In genomic region chr3:149608987-149609386, GRCh38 we compare ENCODE assay signal across 29 cellular contexts. TPM values are rescaled to one million over a fixed set of nuclear protein-coding genes. Genes with fewer than 3 reads are reported as not detected.
A peak's percentile ranks its signal among the peaks of the same experiment; 100 is the strongest.
DNase-seq lines count a peak whose midpoint lies in the region; ATAC-seq, FAIRE-seq and TF ChIP-seq lines count a peak whose summit lies in the region.
"Had no signal": no experiment of that assay in that cellular context is flagged by ENCODE, and none has a peak within 500 bp of the region (broad histone marks: within the 10 kb centered on the region; RNA-seq: fewer than 3 reads in every experiment).

No MANE protein-coding gene starts in this region.

- 79% methylated on average over 3 of the region's 3 CpGs for WGBS in A549 (ENCODE audit: missing lambda C conversion rate)

- POLR2A ChIA-PET in A549 (lab: Yijun Ruan, JAX) = interaction anchor here (1.2 to 1.7 kb wide), 2 partner anchors 33 to 49 kb away, joined by 4 read pairs; partner anchors contain the start of gene WWTR1
- POLR2A ChIA-PET in activated CD4-positive, alpha-beta memory T cell treated with anti-CD3 and anti-CD28 coated beads for 36 hours (lab: Charles Lee) = no interaction called here

- peaks cover 83% of the 10 kb centered on the region for H3K4me1 Mint-ChIP-seq in endothelial cell (ENCODE audit: unreplicated experiment)
- H3K4me1 Mint-ChIP-seq in nephron = peaks cover 79% of the 10 kb centered on the region
- H3K4me1 Mint-ChIP-seq in activated CD4-positive, alpha-beta memory T cell treated with anti-CD3 and anti-CD28 coated beads for 36 hours (ENCODE audit: low read depth) = peaks cover 4% of the 10 kb centered on the region
- H3K4me1 Mint-ChIP-seq: natural killer cell had no signal

- H3K36me3 Mint-ChIP-seq in endothelial cell (ENCODE audit: low read depth, unreplicated experiment) (peaks cover 45% of the 10 kb centered on the region), nephron (ENCODE audit: low read depth) (peaks cover 12% of the 10 kb centered on the region)
- no peaks in the 10 kb centered on the region for H3K36me3 Mint-ChIP-seq in activated CD4-positive, alpha-beta memory T cell treated with anti-CD3 and anti-CD28 coated beads for 36 hours
- H3K36me3 Mint-ChIP-seq: activated naive CD8-positive, alpha-beta T cell; natural killer cell had no signal

- no peak overlapping the region for H3K4me3 Mint-ChIP-seq in endothelial cell (ENCODE audit: unreplicated experiment)
- H3K4me3 Mint-ChIP-seq in nephron = no peak overlapping the region
- no peak overlapping the region for H3K4me3 Mint-ChIP-seq in activated CD4-positive, alpha-beta memory T cell treated with anti-CD3 and anti-CD28 coated beads for 36 hours
- H3K4me3 Mint-ChIP-seq: activated naive CD8-positive, alpha-beta T cell; CD4-positive, alpha-beta T cell; effector memory CD8-positive, alpha-beta T cell; natural killer cell had no signal

- no peaks in the 10 kb centered on the region for H3K27me3 ChIP-seq in HAP-1 (ENCODE audit: low read depth)

- no peak for TF ChIP-seq EP300 in A549 (IDR thresholded peaks at IDR 0.05)

- CTCF ChIA-PET in A549 (lab: Yijun Ruan, JAX) = interaction anchor here (1.0 to 3.1 kb wide), 7 partner anchors 11 to 162 kb away, joined by 3 to 10 read pairs (median 4); partner anchors contain the start of gene WWTR1
- CTCF ChIA-PET in activated CD4-positive, alpha-beta memory T cell treated with anti-CD3 and anti-CD28 coated beads for 36 hours (lab: Charles Lee) = no interaction called here

- H3K4me1 ChIP-seq in A549 (peaks cover 99% of the 10 kb centered on the region), HAP-1 (peaks cover 30% of the 10 kb centered on the region)

- no peaks in the 10 kb centered on the region for H3K9me3 ChIP-seq in A549
- no peaks in the 10 kb centered on the region for H3K9me3 ChIP-seq in HAP-1

- no peak for FAIRE-seq in A549 (lab: Jason Lieb, UNC)
- FAIRE-seq: keratinocyte had no signal

- peak overlapping the region; percentile 77 for H3K4me2 ChIP-seq in A549
- H3K4me2 ChIP-seq: PC-9 had no signal

- TF ChIP-seq RAD21 in A549 (conservative IDR thresholded peaks at IDR 0.05 in 1 of 2, IDR thresholded peaks at IDR 0.05 in 1 of 2) = no peak

- TF ChIP-seq POLR2A in A549 (IDR thresholded peaks at IDR 0.05; ENCODE audit: low read length) = no peak

- TF ChIP-seq CTCF in A549 (IDR thresholded peaks at IDR 0.05) = no peak
- TF ChIP-seq CTCF in endothelial cell (IDR thresholded peaks at IDR 0.05; ENCODE audit: unreplicated experiment) = no peak
- no peak for TF ChIP-seq CTCF in nephron (IDR thresholded peaks at IDR 0.05; ENCODE audit: unreplicated experiment in 3 of 3)

- H3K27ac ChIP-seq in A549 = peak overlapping the region; percentile 84 to 89
- H3K27ac ChIP-seq: PC-9 had no signal

- DNase-seq in A549 (ENCODE audit: low read depth in 1 of 2, low spot score in 1 of 2) = no peak
- DNase-seq in endothelial cell (ENCODE audit: low spot score) = no peak
- DNase-seq in activated CD4-positive, alpha-beta memory T cell treated with anti-CD3 and anti-CD28 coated beads for 36 hours = no peak
- no peak for DNase-seq in HAP-1 (ENCODE audit: low spot score in 2 of 2)
- no peak for DNase-seq in inferior parietal cortex (ENCODE audit: extremely low spot score)
- DNase-seq: activated effector memory CD4-positive, alpha-beta T cell treated with Interleukin-2 at 50 U/mL for 16 hours; activated T-cell treated with anti-CD3 and anti-CD28 coated beads, Interleukin-2, amount 50 U/mL, for 1 hour; CD4-positive, alpha-beta T cell; cortex of kidney; effector memory CD8-positive, alpha-beta T cell; glutamatergic neuron; H7; natural killer cell; NCI-H1436 treated with DMSO at 0.1 percent for 48 hours; NCI-H226; NCI-H69; PC-9; SIG-M5; stimulated activated CD4-positive, alpha-beta T cell treated with anti-CD3 and anti-CD28 coated beads, Interleukin-1b, Interleukin-23, amount 100 ng/mL, for 48 hours; stimulated activated naive CD8-positive, alpha-beta T cell treated with anti-CD3 and anti-CD28 coated beads, Interleukin-15, Interleukin-2, amounts not matched to agents 100 U/mL and 50 U/mL, for 24 hours; SW 1271 had no signal

- H3K27ac Mint-ChIP-seq in endothelial cell (ENCODE audit: unreplicated experiment) = peak overlapping the region; percentile 72
- H3K27ac Mint-ChIP-seq in nephron = peak overlapping the region; percentile 32 to 91 (median 86)
- no peak overlapping the region for H3K27ac Mint-ChIP-seq in activated CD4-positive, alpha-beta memory T cell treated with anti-CD3 and anti-CD28 coated beads for 36 hours
- H3K27ac Mint-ChIP-seq: activated naive CD8-positive, alpha-beta T cell; CD4-positive, alpha-beta T cell; effector memory CD8-positive, alpha-beta T cell; natural killer cell had no signal

- H3K27me3 Mint-ChIP-seq in endothelial cell (ENCODE audit: unreplicated experiment) = peaks cover 9% of the 10 kb centered on the region
- H3K27me3 Mint-ChIP-seq in nephron (ENCODE audit: low read depth) = no peaks in the 10 kb centered on the region
- H3K27me3 Mint-ChIP-seq in activated CD4-positive, alpha-beta memory T cell treated with anti-CD3 and anti-CD28 coated beads for 36 hours = peaks cover 2% of the 10 kb centered on the region
- H3K27me3 Mint-ChIP-seq: activated naive CD8-positive, alpha-beta T cell; CD4-positive, alpha-beta T cell; effector memory CD8-positive, alpha-beta T cell had no signal

- H3K36me3 ChIP-seq in HAP-1 (replicated peaks) = no peaks in the 10 kb centered on the region

- H3K4me3 ChIP-seq in A549 (no peak overlapping the region), HAP-1 (no peak overlapping the region)
- H3K4me3 ChIP-seq: lung, PC-9, skin epidermis had no signal

- H3K9me3 Mint-ChIP-seq in endothelial cell (ENCODE audit: unreplicated experiment) (no peaks in the 10 kb centered on the region), nephron (no peaks in the 10 kb centered on the region)
- no peaks in the 10 kb centered on the region for H3K9me3 Mint-ChIP-seq in activated CD4-positive, alpha-beta memory T cell treated with anti-CD3 and anti-CD28 coated beads for 36 hours
- H3K9me3 Mint-ChIP-seq: CD4-positive, alpha-beta T cell; effector memory CD8-positive, alpha-beta T cell; natural killer cell had no signal

- intact Hi-C loops in activated CD4-positive, alpha-beta memory T cell treated with anti-CD3 and anti-CD28 coated beads for 36 hours (cut with micrococcal nuclease) = no loop called here

- no peak for ATAC-seq in A549
- peak; percentile 15 for ATAC-seq in GM19035 (IDR thresholded peaks at IDR 0.05; ENCODE audit: unreplicated experiment)
- no peak for ATAC-seq in HG02678 (IDR thresholded peaks at IDR 0.05; ENCODE audit: unreplicated experiment)
- ATAC-seq: effector memory CD8-positive, alpha-beta T cell; esophagus mucosa; natural killer cell; stimulated activated naive CD8-positive, alpha-beta T cell treated with anti-CD3 and anti-CD28 coated beads, Interleukin-15, Interleukin-2, amounts not matched to agents 100 U/mL and 50 U/mL, for 24 hours had no signal

- in situ Hi-C loops in HAP-1 (cut with MboI; ENCODE audit: low sequenced_read_pairs) = no loop called here

TF ChIP-seq in A549, 52 proteins besides CTCF, POLR2A, EP300 and RAD21 (continues in another document):
- no peak for TF ChIP-seq HMGXB4 (CRISPR knock-in tag; IDR thresholded peaks at IDR 0.05; ENCODE audit: borderline replicate concordance)
- no peak for TF ChIP-seq HDAC2 (IDR thresholded peaks at IDR 0.05)
- TF ChIP-seq HOXA7 (CRISPR knock-in tag; IDR thresholded peaks at IDR 0.05) = no peak
- TF ChIP-seq ZC3H11A (IDR thresholded peaks at IDR 0.05) = no peak
- TF ChIP-seq MAZ (IDR thresholded peaks at IDR 0.05; ENCODE audit: borderline replicate concordance, low read depth, low read length) = no peak
- TF ChIP-seq ATOH8 (CRISPR knock-in tag; IDR thresholded peaks at IDR 0.05; ENCODE audit: low read depth) = no peak

RNA-seq across cellular contexts. Expression of gene WWTR1, which starts 48.8 kb away (rescaled TPM):
- polyA plus RNA-seq in A549 (2011; rRNA removed) (164 and 216 TPM in 2 replicates), A549 (2017; fragmentation: RNase III; extraction: RNeasy Plus Mini Kit Qiagen cat#74134 plus additional on column Dnase treatment) (93.9 to 103 TPM (median 99.7 TPM) in 3 replicates)
- 83.5 and 88.4 TPM in 2 replicates for polyA plus RNA-seq in A549 (2012; cell fraction: cytosol; rRNA removed)
- polyA plus RNA-seq in A549 (2012; cell fraction: nucleus; rRNA removed) = 88.2 and 134 TPM in 2 replicates
- polyA minus RNA-seq in A549 (2011; rRNA and poly(A)+ RNA removed) = 192 and 265 TPM in 2 replicates
- total RNA-seq in endothelial cell (ENCODE audit: unreplicated experiment) = 137 TPM
- 1 to 10 TPM; 1.0 to 1.2 TPM for total RNA-seq in activated CD4-positive, alpha-beta memory T cell treated with anti-CD3 and anti-CD28 coated beads for 36 hours

Comparison
In these comparisons a context has a peak if more than half of its experiments do, and no peak if none do; other contexts are left out.
1. RNA of gene WWTR1, which starts 48.8 kb away (total RNA-seq): 137 TPM in endothelial cell (single experiment); 1.0 to 1.2 TPM in activated CD4-positive, alpha-beta memory T cell treated with anti-CD3 and anti-CD28 coated beads for 36 hours; every median in the first group is over 10 times any median in the second.